ENCODE assay signal across 8 cellular contexts in genomic region chr1:183023146-183023600, GRCh38. TPM values are rescaled to one million over a fixed set of nuclear protein-coding genes. Genes with fewer than 3 reads are reported as not detected.
DNase-seq lines count a peak whose midpoint lies in the region; ATAC-seq and TF ChIP-seq lines count a peak whose summit lies in the region.

TSS of gene LAMC1 (plus strand) at chr1:183023420. CDS start at chr1:183023717, 297 bp downstream.

- TF ChIP-seq POLR2A in body of pancreas (IDR thresholded peaks at IDR 0.05): no peak

- no TSS peak for BruUV-seq in Panc1 (replicated peaks; lab: Mats Ljungman, UMichigan)

- peak within 1 kb of the TSS; percentile 71 for H3K9ac ChIP-seq in rectal smooth muscle tissue (ENCODE audit: low read length)

- POLR2A ChIA-PET in Panc1 (lab: Charles Lee): no interaction called here

- peak within 1 kb of the TSS; percentile 69 for H3K4me3 ChIP-seq in HL-60 (replicated peaks; ENCODE audit: insufficient read depth, low read length)
- H3K4me3 ChIP-seq in Panc1 (ENCODE audit: low read depth in 2 of 2, low read length in 2 of 2): peak within 1 kb of the TSS; percentile 83
- peak within 1 kb of the TSS; percentile 82 to 86 for H3K4me3 ChIP-seq in body of pancreas
- H3K4me3 ChIP-seq in hepatocyte: peak within 1 kb of the TSS; percentile 74
- H3K4me3 ChIP-seq in rectal smooth muscle tissue (ENCODE audit: low read length): peak within 1 kb of the TSS; percentile 93

- intact Hi-C loops in Panc1 (cut with micrococcal nuclease; ENCODE audit: unreplicated experiment) (no loop called here), body of pancreas (cut with DNase I) (loop anchor here (5.0 kb wide), 1 partner anchor 56 kb away; no protein-coding TSS in a partner anchor)

- peak; percentile 25 for ATAC-seq in GM21423 (IDR thresholded peaks at IDR 0.05; ENCODE audit: unreplicated experiment)
- ATAC-seq in Panc1: peak; percentile 79
- peak; percentile 55 for ATAC-seq in body of pancreas

- H3K4me1 ChIP-seq in Panc1 (ENCODE audit: control insufficient read depth, insufficient read depth, low read length) (peaks cover 53% of the 10 kb centered on the region), body of pancreas (peaks cover 43% of the 10 kb centered on the region), hepatocyte (ENCODE audit: insufficient read depth) (peaks cover 41% of the 10 kb centered on the region), rectal smooth muscle tissue (ENCODE audit: control insufficient read depth, insufficient read depth, low read length) (peaks cover 17% of the 10 kb centered on the region)

- in situ Hi-C loops in Panc1 (cut with HindIII; ENCODE audit: low pct_unique_long_range_greater_than_20kb, low sequenced_read_pairs): no loop called here

- DNase-seq in ELR (ENCODE audit: low read depth) (peak; percentile 91), HL-60 (ENCODE audit: low read depth in 1 of 2, low spot score in 1 of 2) (no peak), Panc1 (ENCODE audit: low read depth, low spot score) (no peak), body of pancreas (peak; percentile 31 to 66 (median 62)), hepatocyte (ENCODE audit: low spot score) (peak; percentile 95), middle frontal gyrus (ENCODE audit: extremely low spot score, low spot score) (no peak)

- WGBS in body of pancreas, 2 donors: 1% methylated on average over 27 of the region's 65 CpGs; no CpG with 5 or more reads in 1 of the 2 donors
- WGBS in hepatocyte (ENCODE audit: low lambda C conversion rate, missing lambda C conversion rate): 2% methylated on average over 22 of the region's 65 CpGs

- no peaks in the 10 kb centered on the region for H3K9me2 ChIP-seq in hepatocyte (replicated peaks; ENCODE audit: insufficient read depth)

- TF ChIP-seq CTCF in HL-60 (IDR thresholded peaks at IDR 0.05; ENCODE audit: insufficient read depth, low read length) (no peak), Panc1 (IDR thresholded peaks at IDR 0.05) (no peak), body of pancreas (IDR thresholded peaks at IDR 0.05) (peak in 1 of 7 experiments; percentile 1), hepatocyte (IDR thresholded peaks at IDR 0.05; ENCODE audit: poor library complexity) (peak; percentile 18)

- H3K36me3 ChIP-seq in Panc1 (ENCODE audit: control insufficient read depth, insufficient read depth, low read length) (peaks cover 3% of the 10 kb centered on the region; the same call in 1 of the 2 replicates), body of pancreas (replicated peaks in 1 of 2; ENCODE audit: insufficient read depth in 1 of 2, low read depth in 2 of 2) (no peaks in the 10 kb centered on the region), hepatocyte (replicated peaks; ENCODE audit: insufficient read depth, low read depth) (no peaks in the 10 kb centered on the region), rectal smooth muscle tissue (ENCODE audit: control insufficient read depth, insufficient read depth, low read length) (no peaks in the 10 kb centered on the region)

- H2AFZ ChIP-seq in hepatocyte: peak within 1 kb of the TSS; percentile 76

- H3K27ac ChIP-seq in HL-60 (replicated peaks) (no peak within 1 kb of the TSS), Panc1 (ENCODE audit: low read length) (peak within 1 kb of the TSS; percentile 96), body of pancreas (peak within 1 kb of the TSS; percentile 97 to 99 (median 98)), hepatocyte (peak within 1 kb of the TSS; percentile 100), rectal smooth muscle tissue (ENCODE audit: low read depth, low read length) (peak within 1 kb of the TSS; percentile 100)

- H3K27me3 ChIP-seq in HL-60 (ENCODE audit: insufficient read depth, poor library complexity, severe bottlenecking) (peaks cover 48% of the 10 kb centered on the region), Panc1 (ENCODE audit: control insufficient read depth, insufficient read depth, low read length) (no peaks in the 10 kb centered on the region), body of pancreas (no peaks in the 10 kb centered on the region), hepatocyte (no peaks in the 10 kb centered on the region), rectal smooth muscle tissue (ENCODE audit: control insufficient read depth, insufficient read depth, low read length) (no peaks in the 10 kb centered on the region)

- H4K20me1 ChIP-seq in hepatocyte (ENCODE audit: insufficient read depth, poor library complexity, severe bottlenecking): peaks cover 16% of the 10 kb centered on the region

- CTCF ChIA-PET in Panc1 (lab: Charles Lee): no interaction called here

- H3K79me2 ChIP-seq in hepatocyte: peaks cover 52% of the 10 kb centered on the region

- no peaks in the 10 kb centered on the region for H3K9me3 ChIP-seq in Panc1 (ENCODE audit: control insufficient read depth, insufficient read depth, low read depth, low read length)
- no peaks in the 10 kb centered on the region for H3K9me3 ChIP-seq in body of pancreas
- H3K9me3 ChIP-seq in hepatocyte (ENCODE audit: low read depth): no peaks in the 10 kb centered on the region

- peak within 1 kb of the TSS; percentile 82 for H3K4me2 ChIP-seq in hepatocyte

RNA-seq across cellular contexts. Expression of gene LAMC1, which starts in this region (rescaled TPM):
- total RNA-seq in Panc1 (2021; ENCODE audit: unreplicated experiment) (113 TPM), body of pancreas (10 to 100 TPM; 60.7 to 96.6 TPM), hepatocyte (178 and 185 TPM in 2 replicates)
- polyA plus RNA-seq in Panc1 (2012; ENCODE audit: insufficient read length): 81.6 TPM
- 78.4 and 86.3 TPM in 2 replicates for polyA plus RNA-seq in hepatocyte

Comparison
In these comparisons a context has a peak if more than half of its experiments do, and no peak if none do; other contexts are left out.
1. DNase-seq: peak in ELR (single experiment), body of pancreas (4 of 4) and hepatocyte (single experiment); none in HL-60 (0 of 2), Panc1 (single experiment) and middle frontal gyrus (single experiment).
2. ATAC-seq: peak in every context shown above with its lines; median percentile 79 in Panc1; 55 in body of pancreas; 25 in GM21423.
3. Peak in every context shown above with its lines, with median percentiles within 50 percentile points of each other: H3K4me3 ChIP-seq.